25 cellular contexts compared by ENCODE assay signal in the genomic region with DNA sequence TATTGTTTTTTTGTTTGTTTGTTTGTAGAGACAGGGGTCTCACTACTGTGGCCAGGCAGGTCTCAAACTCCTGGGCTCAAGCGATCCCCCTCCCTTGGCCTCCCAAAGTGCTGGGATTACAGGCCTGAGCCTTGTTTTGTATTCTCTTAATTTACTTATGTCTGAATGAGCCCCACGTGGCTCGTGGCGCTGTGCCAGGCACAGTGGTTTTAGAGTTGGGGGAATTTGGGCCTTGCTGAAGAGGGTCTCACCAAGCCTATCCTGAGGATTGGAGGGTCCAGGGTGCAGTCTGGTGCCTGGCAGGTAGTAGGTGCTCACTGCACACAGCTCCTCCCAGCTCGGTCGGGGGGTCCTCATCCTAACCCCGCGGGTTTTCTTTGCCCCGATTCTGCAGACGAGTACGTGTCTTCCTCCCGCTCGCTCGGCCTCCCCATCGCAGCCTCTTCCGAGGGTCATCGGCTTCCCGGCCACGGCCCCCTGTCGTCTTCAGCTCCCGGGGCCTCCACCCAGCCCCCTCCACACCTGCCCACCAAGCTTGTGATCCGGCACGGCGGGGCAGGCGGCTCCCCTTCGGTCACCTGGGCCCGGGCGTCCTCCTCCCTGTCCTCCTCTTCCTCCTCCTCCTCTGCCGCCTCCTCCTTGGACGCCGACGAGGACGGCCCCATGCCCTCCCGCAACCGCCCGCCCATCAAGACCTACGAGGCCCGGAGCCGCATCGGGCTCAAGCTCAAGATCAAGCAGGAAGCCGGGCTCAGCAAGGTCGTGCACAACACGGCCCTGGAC. TPM values are rescaled to one million over a fixed set of nuclear protein-coding genes. Genes with fewer than 3 reads are reported as not detected.
DNase-seq lines count a peak whose midpoint lies in the region; ATAC-seq, FAIRE-seq and TF ChIP-seq lines count a peak whose summit lies in the region.
"Had no signal": no experiment of that assay in that cellular context is flagged by ENCODE, and none has a peak within 500 bp of the region (broad histone marks: within the 10 kb centered on the region; RNA-seq: fewer than 3 reads in every experiment).

No MANE protein-coding gene starts in this region.

- no peaks in the 10 kb centered on the region for H3K9me3 ChIP-seq in K562 (replicated peaks; ENCODE audit: control insufficient read depth, insufficient read depth, low read depth, low read length)
- no peaks in the 10 kb centered on the region for H3K9me3 ChIP-seq in osteoblast (ENCODE audit: low read depth, low read length)
- H3K9me3 ChIP-seq: BE2C; BLaER1 treated with 17β-estradiol and CSF1 and Interleukin-3, amounts not matched to agents 10 nM and 100 nM; HAP-1 had no signal

- POLR2A ChIA-PET in K562 (lab: Yijun Ruan, JAX), result no interaction called here

- H3K36me3 ChIP-seq in K562 (ENCODE audit: control insufficient read depth, insufficient read depth, low read length) (peaks cover 27% of the 10 kb centered on the region; the same call in 2 of the 3 replicates), osteoblast (ENCODE audit: insufficient read depth, low read length) (peaks cover 27% of the 10 kb centered on the region)

- H3K27me3 ChIP-seq in K562 (ENCODE audit: control insufficient read depth in 2 of 2, insufficient read depth in 2 of 2, low read length in 2 of 2) (no peaks in the 10 kb centered on the region), osteoblast (ENCODE audit: insufficient read depth, low read length) (no peaks in the 10 kb centered on the region)
- H3K27me3 ChIP-seq: BE2C; BLaER1 treated with 17β-estradiol and CSF1 and Interleukin-3, amounts not matched to agents 10 nM and 100 nM had no signal

- TF ChIP-seq EP300 in K562 (IDR thresholded peaks at IDR 0.05; ENCODE audit: low read length), result no peak

- no peak for ATAC-seq in K562
- no peak for ATAC-seq in activated naive CD4-positive, alpha-beta T cell treated with anti-CD3 and anti-CD28 coated beads, Interleukin-2, amount 50 U/mL, for 72 hours
- ATAC-seq: GM12878, GM23338 had no signal

- intact Hi-C loops in K562 (cut with micrococcal nuclease), result no loop called here

- H3K36me3 Mint-ChIP-seq in activated naive CD4-positive, alpha-beta T cell treated with anti-CD3 and anti-CD28 coated beads, Interleukin-2, amount 50 U/mL, for 72 hours, result no peaks in the 10 kb centered on the region

- no peaks in the 10 kb centered on the region for H3K9me3 Mint-ChIP-seq in activated naive CD4-positive, alpha-beta T cell treated with anti-CD3 and anti-CD28 coated beads, Interleukin-2, amount 50 U/mL, for 72 hours
- H3K9me3 Mint-ChIP-seq: CD4-positive, alpha-beta T cell; CD8-positive, alpha-beta memory T cell; GM23338 had no signal

- BruUV-seq in K562 (replicated peaks; lab: Mats Ljungman, UMichigan), result no TSS peak

- no peak for TF ChIP-seq CTCF in K562 (IDR thresholded peaks at IDR 0.05 in 2 of 3, conservative IDR thresholded peaks at IDR 0.05 in 1 of 3; ENCODE audit: insufficient read depth in 2 of 3, low read depth in 1 of 3, low read length in 3 of 3)
- no peak for TF ChIP-seq CTCF in osteoblast (IDR thresholded peaks at IDR 0.05; ENCODE audit: extremely low read depth, low read depth, low read length)

- in situ Hi-C loops in K562 (cut with MboI), result no loop called here

- no peaks in the 10 kb centered on the region for H3K79me2 ChIP-seq in K562 (ENCODE audit: control insufficient read depth, insufficient read depth, low read length)
- no peaks in the 10 kb centered on the region for H3K79me2 ChIP-seq in osteoblast (ENCODE audit: insufficient read depth, low read length)

- H3K9ac ChIP-seq in K562 (ENCODE audit: insufficient read depth in 1 of 2, low read depth in 2 of 2, low read length in 2 of 2), result no peak overlapping the region; a peak in 1 of 4 replicates
- H3K9ac ChIP-seq: BLaER1 treated with 17β-estradiol and CSF1 and Interleukin-3, amounts not matched to agents 10 nM and 100 nM had no signal

- H3K4me1 ChIP-seq in K562 (replicated peaks in 1 of 2; ENCODE audit: control insufficient read depth in 2 of 2, insufficient read depth in 2 of 2, low read length in 2 of 2) (peaks cover 0 to 20% of the 10 kb centered on the region in 2 experiments; a peak in 1 of 5 replicates), osteoblast (ENCODE audit: insufficient read depth, low read length) (no peaks in the 10 kb centered on the region)
- H3K4me1 ChIP-seq: BE2C, HAP-1 had no signal

- no peak overlapping the region for H3K4me3 ChIP-seq in K562
- no peak overlapping the region for H3K4me3 ChIP-seq in osteoblast (ENCODE audit: insufficient read depth, low read length)
- H3K4me3 ChIP-seq: BLaER1 treated with 17β-estradiol and CSF1 and Interleukin-3, amounts not matched to agents 10 nM and 100 nM; GM12878; GM23338; HAP-1 had no signal

- no peak overlapping the region for H3K27ac Mint-ChIP-seq in activated naive CD4-positive, alpha-beta T cell treated with anti-CD3 and anti-CD28 coated beads, Interleukin-2, amount 50 U/mL, for 72 hours
- H3K27ac Mint-ChIP-seq: CD14-positive monocyte; CD4-positive, alpha-beta T cell; CD8-positive, alpha-beta memory T cell; GM23338 had no signal

- CTCF ChIA-PET in K562 (lab: Yijun Ruan, JAX; ENCODE audit: low intra/inter-chr PET ratio), result interaction anchor here (2.0 to 5.6 kb wide), 2 partner anchors 42 to 264 kb away, joined by 6 to 79 read pairs; no protein-coding TSS in a partner anchor

- FAIRE-seq in K562 (lab: Jason Lieb, UNC), result no peak
- FAIRE-seq: A204.1, D721Med, GM12878, GM19239, H54 had no signal

- TF ChIP-seq POLR2A in K562 (conservative IDR thresholded peaks at IDR 0.05), result no peak

- no peak for TF ChIP-seq RAD21 in K562 (CRISPR knock-in tag; conservative IDR thresholded peaks at IDR 0.05 in 1 of 2, IDR thresholded peaks at IDR 0.05 in 1 of 2)

- H3K27ac ChIP-seq in K562 (ENCODE audit: extremely low read depth, low read depth, low read length), result no peak overlapping the region
- no peak overlapping the region for H3K27ac ChIP-seq in osteoblast (ENCODE audit: low read depth, low read length)
- H3K27ac ChIP-seq: 22Rv1; BLaER1 treated with 17β-estradiol and CSF1 and Interleukin-3, amounts not matched to agents 10 nM and 100 nM had no signal

- no peaks in the 10 kb centered on the region for H3K9me1 ChIP-seq in K562 (ENCODE audit: control insufficient read depth, insufficient read depth, low read length)

- H4K20me1 ChIP-seq in K562 (replicated peaks; ENCODE audit: control insufficient read depth, insufficient read depth, low read length) (no peaks in the 10 kb centered on the region), osteoblast (ENCODE audit: insufficient read depth, low read length) (peaks cover 8% of the 10 kb centered on the region)

- 81% methylated on average over 11 of the region's 43 CpGs for WGBS in K562 (ENCODE audit: insufficient coverage, low coverage, missing lambda C conversion rate)

- DNase-seq in NCI-H82 (lab: John Stamatoyannopoulos, UW), result peak; percentile 62
- no peak for DNase-seq in NCI-H82 treated with DMSO at 0.1 percent for 48 hours (lab: John Stamatoyannopoulos, UW; ENCODE audit: unreplicated experiment)
- DNase-seq in K562 (ENCODE audit: extremely low read depth in 1 of 4, low spot score in 3 of 4), result no peak
- peak; percentile 59 for DNase-seq in osteoblast (ENCODE audit: insufficient read length, low spot score, missing footprints)
- no peak for DNase-seq in NCI-H526 (lab: John Stamatoyannopoulos, UW)
- DNase-seq in activated naive CD4-positive, alpha-beta T cell treated with anti-CD3 and anti-CD28 coated beads, Interleukin-2, amount 50 U/mL, for 72 hours (ENCODE audit: low spot score in 2 of 2), result no peak
- DNase-seq: ACHN; AML-193; BE2C; CD4-positive, alpha-beta T cell; CD8-positive, alpha-beta memory T cell; DMS 273 treated with DMSO at 0.1 percent for 48 hours; DMS79; EL; GDM1 had no signal

- no peak overlapping the region for H2AFZ ChIP-seq in K562 (ENCODE audit: low read depth, low read length)
- H2AFZ ChIP-seq in osteoblast (ENCODE audit: low read length), result no peak overlapping the region
- H2AFZ ChIP-seq: GM23338 had no signal

- H3K4me2 ChIP-seq in K562 (ENCODE audit: insufficient read depth, low read length) (no peak overlapping the region), osteoblast (ENCODE audit: insufficient read depth, low read length) (no peak overlapping the region)
- H3K4me2 ChIP-seq: BLaER1 treated with 17β-estradiol and CSF1 and Interleukin-3, amounts not matched to agents 10 nM and 100 nM; GM23338 had no signal

RNA-seq across cellular contexts. Expression of a gene that starts 12.1 kb away (rescaled TPM):
- 11.5 and 24.1 TPM in 2 replicates for total RNA-seq in K562 (2011; cell fraction: chromatin; rRNA removed; ENCODE audit: low replicate concordance)
- 15.1 and 17.2 TPM in 2 replicates for total RNA-seq in K562 (2011; cell fraction: nucleolus; rRNA removed)
- 13.1 and 17.8 TPM in 2 replicates for total RNA-seq in K562 (2011; cell fraction: nucleoplasm; rRNA removed)
- total RNA-seq in K562 (2014; rRNA removed) (4.3 and 5.9 TPM in 2 replicates), K562 (2014; rRNA removed; fragmentation: Illumina TruSeq; extraction: Trizol) (1.6 and 1.8 TPM in 2 replicates), K562 (2015; rRNA removed; fragmentation: Illumina TruSeq; extraction: Trizol) (1.8 and 2.3 TPM in 2 replicates), K562 (2021) (26.3 and 32.2 TPM in 2 replicates), osteoblast (136 and 144 TPM in 2 replicates)
- polyA plus RNA-seq in K562 (2011; rRNA removed) (3.0 and 9.6 TPM in 2 replicates), K562 (2014; fragmentation: Illumina TruSeq; extraction: Trizol) (14.7 and 15.3 TPM in 2 replicates), K562 (2014; fragmentation: Nextera tagmentation; extraction: Ambion mirVana) (1 to 10 TPM; 1.7 to 2.1 TPM), K562 (2014; rRNA removed) (7.5 and 9.0 TPM in 2 replicates)
- 6.5 and 11.7 TPM in 2 replicates for polyA plus RNA-seq in K562 (2011; cell fraction: cytosol; rRNA removed)
- 5.3 and 11.9 TPM in 2 replicates for polyA plus RNA-seq in K562 (2011; cell fraction: nucleus; rRNA removed)
- polyA plus RNA-seq in K562 (2012), result 20.4 and 23.6 TPM in 2 replicates
- 4.3 and 4.9 TPM in 2 replicates for polyA minus RNA-seq in K562 (2011; rRNA and poly(A)+ RNA removed)
- polyA minus RNA-seq in K562 (2011; cell fraction: cytosol; rRNA and poly(A)+ RNA removed), result 31.8 and 37.0 TPM in 2 replicates
- polyA minus RNA-seq in K562 (2011; cell fraction: nucleus; rRNA and poly(A)+ RNA removed), result 7.6 and 8.9 TPM in 2 replicates
- total RNA-seq in activated naive CD4-positive, alpha-beta T cell treated with anti-CD3 and anti-CD28 coated beads, Interleukin-2, amount 50 U/mL, for 72 hours, result 1 to 10 TPM; 1.1 to 2.0 TPM
- polyA plus RNA-seq: CD14-positive monocyte; CD8-positive, alpha-beta memory T cell had no signal

RNA-seq across cellular contexts. Expression of a gene that starts 44.2 kb away (rescaled TPM):
- 71.9 and 141 TPM in 2 replicates for total RNA-seq in K562 (2011; cell fraction: chromatin; rRNA removed; ENCODE audit: low replicate concordance)
- 125 and 129 TPM in 2 replicates for total RNA-seq in K562 (2011; cell fraction: nucleolus; rRNA removed)
- total RNA-seq in K562 (2011; cell fraction: nucleoplasm; rRNA removed), result 105 and 135 TPM in 2 replicates
- total RNA-seq in K562 (2014; rRNA removed) (254 and 304 TPM in 2 replicates), K562 (2014; rRNA removed; fragmentation: Illumina TruSeq; extraction: Trizol) (97.1 and 111 TPM in 2 replicates), K562 (2015; rRNA removed; fragmentation: Illumina TruSeq; extraction: Trizol) (139 and 145 TPM in 2 replicates), K562 (2021) (207 and 231 TPM in 2 replicates), osteoblast (55.7 and 56.6 TPM in 2 replicates)
- polyA plus RNA-seq in K562 (2011; rRNA removed) (146 and 189 TPM in 2 replicates), K562 (2014; fragmentation: Illumina TruSeq; extraction: Trizol) (113 and 268 TPM in 2 replicates), K562 (2014; fragmentation: Nextera tagmentation; extraction: Ambion mirVana) (1 to 10 TPM; 6.5 to 7.0 TPM), K562 (2014; rRNA removed) (257 and 274 TPM in 2 replicates)
- 121 and 183 TPM in 2 replicates for polyA plus RNA-seq in K562 (2011; cell fraction: cytosol; rRNA removed)
- 86.3 and 109 TPM in 2 replicates for polyA plus RNA-seq in K562 (2011; cell fraction: nucleus; rRNA removed)
- polyA plus RNA-seq in K562 (2012), result 423 and 620 TPM in 2 replicates
- 48.0 and 49.6 TPM in 2 replicates for polyA minus RNA-seq in K562 (2011; rRNA and poly(A)+ RNA removed)
- polyA minus RNA-seq in K562 (2011; cell fraction: cytosol; rRNA and poly(A)+ RNA removed), result 107 and 130 TPM in 2 replicates
- polyA minus RNA-seq in K562 (2011; cell fraction: nucleus; rRNA and poly(A)+ RNA removed), result 35.7 and 49.4 TPM in 2 replicates
- total RNA-seq in activated naive CD4-positive, alpha-beta T cell treated with anti-CD3 and anti-CD28 coated beads, Interleukin-2, amount 50 U/mL, for 72 hours, result 100 to 1,000 TPM; 324 to 421 TPM

Comparison
In these comparisons a context has a peak if more than half of its experiments do, and no peak if none do; other contexts are left out.
1. DNase-seq: peak in NCI-H82 (single experiment) and osteoblast (single experiment); none in NCI-H82 treated with DMSO at 0.1 percent for 48 hours (single experiment), K562 (0 of 4), NCI-H526 (0 of 2) and activated naive CD4-positive, alpha-beta T cell treated with anti-CD3 and anti-CD28 coated beads, Interleukin-2, amount 50 U/mL, for 72 hours (0 of 2).